ENCODE assay signal across 10 cellular contexts in genomic region chr14:51869426-51870113, GRCh38.
A peak's percentile ranks its signal among the peaks of the same experiment; 100 is the strongest.
DNase-seq lines count a peak whose midpoint lies in the region; ATAC-seq lines count a peak whose summit lies in the region.
"Had no signal": no experiment of that assay in that cellular context is flagged by ENCODE, and none has a peak within 500 bp of the region (broad histone marks: within the 10 kb centered on the region; RNA-seq: fewer than 3 reads in every experiment).

No MANE protein-coding gene starts in this region.

- peaks cover 49% of the 10 kb centered on the region for H3K4me1 ChIP-seq in effector memory CD4-positive, alpha-beta T cell (ENCODE audit: control insufficient read depth, insufficient read depth, low read length, poor library complexity, severe bottlenecking)

- H3K4me3 ChIP-seq in effector memory CD4-positive, alpha-beta T cell (ENCODE audit: insufficient read depth, low read depth, low read length, poor library complexity, severe bottlenecking) = no peak overlapping the region

- H3K27ac ChIP-seq in effector memory CD4-positive, alpha-beta T cell (ENCODE audit: insufficient read depth, low read length, poor library complexity, severe bottlenecking) = peak overlapping the region; percentile 30

- ATAC-seq in HG03378 (IDR thresholded peaks at IDR 0.05; ENCODE audit: unreplicated experiment) (no peak), HG03095 (IDR thresholded peaks at IDR 0.05; ENCODE audit: unreplicated experiment) (no peak)

- no peaks in the 10 kb centered on the region for H3K36me3 ChIP-seq in effector memory CD4-positive, alpha-beta T cell (ENCODE audit: control insufficient read depth, insufficient read depth, low read length)

- DNase-seq in NCI-H69 (lab: John Stamatoyannopoulos, UW) (peak; percentile 46), DMS114 treated with DMSO at 0.1 percent for 48 hours (lab: John Stamatoyannopoulos, UW; ENCODE audit: unreplicated experiment) (no peak), NCI-H2107 (lab: John Stamatoyannopoulos, UW) (no peak)
- peak; percentile 75 for DNase-seq in activated CD8-positive, alpha-beta memory T cell treated with anti-CD3 and anti-CD28 coated beads for 24 hours
- DNase-seq in effector memory CD4-positive, alpha-beta T cell = peak; percentile 20 to 62 (median 60)
- peak; percentile 74 for DNase-seq in stimulated activated CD8-positive, alpha-beta memory T cell treated with anti-CD3 and anti-CD28 coated beads, Interleukin-4, amount 100 ng/mL, for 48 hours
- DNase-seq: Caco-2, NCI-H146 had no signal

- H3K9me3 ChIP-seq in effector memory CD4-positive, alpha-beta T cell (ENCODE audit: control insufficient read depth, low read length) = no peaks in the 10 kb centered on the region
- H3K9me3 ChIP-seq: Caco-2 had no signal

- no peaks in the 10 kb centered on the region for H3K27me3 ChIP-seq in effector memory CD4-positive, alpha-beta T cell (replicated peaks; ENCODE audit: control insufficient read depth, insufficient read depth, low read length, poor library complexity, severe bottlenecking)

Comparison
In these comparisons a context has a peak if more than half of its experiments do, and no peak if none do; other contexts are left out.
1. DNase-seq: peak in NCI-H69 (single experiment), activated CD8-positive, alpha-beta memory T cell treated with anti-CD3 and anti-CD28 coated beads for 24 hours (single experiment), effector memory CD4-positive, alpha-beta T cell (3 of 3) and stimulated activated CD8-positive, alpha-beta memory T cell treated with anti-CD3 and anti-CD28 coated beads, Interleukin-4, amount 100 ng/mL, for 48 hours (single experiment); none in DMS114 treated with DMSO at 0.1 percent for 48 hours (single experiment) and NCI-H2107 (single experiment).